Comparison of ENCODE assay signal across 1 cellular context in the genomic region with DNA sequence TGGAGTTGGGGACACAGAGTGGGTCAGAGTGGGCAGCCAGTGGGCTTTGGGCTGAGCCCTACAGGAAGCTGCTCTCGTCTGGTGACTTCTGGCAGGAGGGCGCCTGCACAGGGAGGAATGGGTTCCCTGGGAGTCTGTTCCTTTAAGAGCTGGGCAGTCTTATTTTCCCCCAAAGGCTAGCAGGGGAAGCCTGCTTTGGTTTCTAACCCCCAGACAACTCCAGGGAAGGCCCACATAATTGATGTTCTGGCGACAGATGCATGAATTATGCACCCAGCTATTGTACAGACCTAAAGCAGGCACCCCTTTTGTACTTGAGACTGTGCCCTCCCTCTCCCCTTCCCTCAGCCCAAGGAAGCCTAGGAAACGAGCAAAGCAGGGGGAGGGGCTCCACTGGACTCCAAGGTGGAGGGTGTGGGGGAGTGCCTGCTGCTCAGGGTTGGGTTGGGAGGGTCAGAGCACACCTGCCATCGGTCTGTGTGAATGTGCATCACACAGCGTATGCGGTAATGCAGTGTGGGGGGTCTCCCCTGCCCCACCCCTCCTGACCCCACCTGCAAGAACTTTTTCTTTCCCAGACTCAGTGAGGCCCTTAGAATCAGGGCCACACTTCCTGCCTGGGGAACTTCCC.
TF ChIP-seq lines count a peak whose summit lies in the region.

No MANE protein-coding gene starts in this region.

TF ChIP-seq in A549, 52 proteins besides CTCF, POLR2A, EP300 and RAD21 (continued from another document):
- no peak for TF ChIP-seq PBX3 (IDR thresholded peaks at IDR 0.05)
- TF ChIP-seq SMC3 (IDR thresholded peaks at IDR 0.05): no peak
TF ChIP-seq in A549: peak in this region for 0.
